In the genomic region with DNA sequence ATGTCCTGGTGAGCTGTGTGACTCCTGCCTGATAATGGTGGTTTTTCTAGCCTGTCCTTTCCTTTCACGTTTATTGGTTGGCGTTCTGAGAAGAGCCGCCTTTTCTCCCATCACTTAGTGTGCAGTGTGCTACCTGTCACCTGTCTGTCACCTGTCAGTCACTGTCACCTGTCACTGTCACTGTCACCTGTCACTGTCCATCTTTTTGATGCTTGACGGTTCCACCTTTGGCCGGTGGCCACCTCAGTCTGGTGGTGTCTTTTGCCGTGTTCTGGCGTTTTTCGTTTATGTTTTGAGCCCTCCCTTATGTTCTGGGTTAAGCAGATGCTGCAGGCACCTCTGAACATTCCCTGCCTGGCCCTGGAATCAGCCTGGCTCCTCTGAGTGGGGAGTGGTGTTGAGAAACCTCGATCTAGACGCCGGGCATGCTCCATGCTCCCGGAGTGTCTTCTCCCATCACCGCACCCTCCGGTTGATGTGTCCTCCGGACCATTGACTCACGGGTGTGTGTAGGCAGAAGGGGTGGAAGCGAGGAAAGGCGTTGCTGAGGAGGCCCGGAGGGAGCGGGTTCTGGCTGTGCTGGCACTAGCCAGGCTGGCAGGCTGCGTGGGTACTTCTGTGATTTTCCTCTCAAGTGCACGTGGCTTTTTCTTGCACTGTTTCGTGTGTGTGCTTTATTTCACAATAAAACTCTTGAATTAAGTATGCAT, we compare ENCODE assay signal across 11 cellular contexts. TPM values are rescaled to one million over a fixed set of nuclear protein-coding genes. Genes with fewer than 3 reads are reported as not detected.
DNase-seq lines count a peak whose midpoint lies in the region; ATAC-seq and TF ChIP-seq lines count a peak whose summit lies in the region.
"Had no signal": no experiment of that assay in that cellular context is flagged by ENCODE, and none has a peak within 500 bp of the region (broad histone marks: within the 10 kb centered on the region; RNA-seq: fewer than 3 reads in every experiment).

No MANE protein-coding gene starts in this region.

- H3K4me3 ChIP-seq in PC-3 (ENCODE audit: low read length) (no peak overlapping the region), mammary epithelial cell (replicated peaks in 1 of 3; ENCODE audit: insufficient read depth in 1 of 3, low read depth in 2 of 3, low read length in 3 of 3) (no peak overlapping the region), right atrium auricular region (no peak overlapping the region), vagina (no peak overlapping the region), Caco-2 (ENCODE audit: low read depth, low read length) (no peak overlapping the region)
- H3K4me3 ChIP-seq: BLaER1 treated with 17β-estradiol and CSF1 and Interleukin-3, amounts not matched to agents 10 nM and 100 nM; esophagus squamous epithelium had no signal

- H4K20me1 ChIP-seq in PC-3 (ENCODE audit: low read length) (no peaks in the 10 kb centered on the region), mammary epithelial cell (ENCODE audit: insufficient read depth, low read length) (peaks cover 2% of the 10 kb centered on the region)

- no peaks in the 10 kb centered on the region for H3K79me2 ChIP-seq in PC-3 (ENCODE audit: low read length)
- H3K79me2 ChIP-seq in mammary epithelial cell (ENCODE audit: insufficient read depth, low read length): no peaks in the 10 kb centered on the region

- no peak overlapping the region for H3K4me3 Mint-ChIP-seq in Caco-2 (ENCODE audit: unreplicated experiment)

- intact Hi-C loops in PC-3 (cut with micrococcal nuclease) (loop anchor here (2.0 kb wide), 1 partner anchor 37 kb away; the partner anchor contains the start of gene ING5), mammary epithelial cell (cut with micrococcal nuclease) (loop anchor here (1.0 kb wide), 1 partner anchor 212 kb away; no protein-coding TSS in a partner anchor), vagina (cut with DNase I) (no loop called here), Caco-2 (cut with micrococcal nuclease; ENCODE audit: unreplicated experiment) (loop anchor here (10.0 kb wide), 1 partner anchor 209 kb away; no protein-coding TSS in a partner anchor)

- peak overlapping the region; percentile 69 for H3K27ac ChIP-seq in PC-3 (ENCODE audit: low read length)
- peak overlapping the region; percentile 46 for H3K27ac ChIP-seq in mammary epithelial cell (ENCODE audit: insufficient read depth, low read depth, low read length)
- H3K27ac ChIP-seq in right atrium auricular region: no peak overlapping the region
- H3K27ac ChIP-seq in vagina: no peak overlapping the region

- H3K9ac ChIP-seq in PC-3 (ENCODE audit: low read length) (0 out of 2 replicates have a peak overlapping the region, but pooled peaks have one; percentile 36), mammary epithelial cell (ENCODE audit: insufficient read depth, low read length) (no peak overlapping the region)

- no peaks in the 10 kb centered on the region for H3K9me2 ChIP-seq in PC-3 (replicated peaks; ENCODE audit: low read length)

- H3K36me3 ChIP-seq in PC-3 (ENCODE audit: low read depth, low read length): peaks cover 8% of the 10 kb centered on the region; the same call in 1 of the 2 replicates
- peaks cover 5% of the 10 kb centered on the region for H3K36me3 ChIP-seq in mammary epithelial cell (ENCODE audit: insufficient read depth, low read length)
- H3K36me3 ChIP-seq in right atrium auricular region: peaks cover 60% of the 10 kb centered on the region
- peaks cover 0 to 41% of the 10 kb centered on the region in 2 donors for H3K36me3 ChIP-seq in vagina
- no peaks in the 10 kb centered on the region; the same call in 1 of the 2 replicates for H3K36me3 ChIP-seq in Caco-2 (ENCODE audit: control insufficient read depth, insufficient read depth, low read length)

- no peaks in the 10 kb centered on the region for H3F3A ChIP-seq in PC-3 (ENCODE audit: low read length, unreplicated experiment)

- H2AFZ ChIP-seq in PC-3 (ENCODE audit: low read length) (no peak overlapping the region), mammary epithelial cell (ENCODE audit: low read depth, low read length) (no peak overlapping the region)

- peak; percentile 57 for DNase-seq in Ammon's horn (ENCODE audit: low spot score)
- no peak for DNase-seq in PC-3
- no peak for DNase-seq in mammary epithelial cell
- peak; percentile 37 for DNase-seq in middle frontal gyrus (ENCODE audit: extremely low spot score, low spot score)
- no peak for DNase-seq in right atrium auricular region (ENCODE audit: low spot score)
- DNase-seq in NCI-H2081 treated with DMSO at 0.1 percent for 48 hours (lab: John Stamatoyannopoulos, UW): no peak
- DNase-seq in vagina (ENCODE audit: extremely low spot score in 2 of 2): no peak
- no peak for DNase-seq in Caco-2
- DNase-seq: esophagus squamous epithelium, NCI-H2171 treated with DMSO at 0.1 percent for 48 hours had no signal

- no peak for TF ChIP-seq POLR2A in vagina (IDR thresholded peaks at IDR 0.05)

- no peaks in the 10 kb centered on the region for H3K27me3 Mint-ChIP-seq in Caco-2 (ENCODE audit: insufficient read depth, unreplicated experiment)

- H3K4me1 ChIP-seq in PC-3 (ENCODE audit: insufficient read depth, low read length): peaks cover 16% of the 10 kb centered on the region
- H3K4me1 ChIP-seq in mammary epithelial cell (ENCODE audit: insufficient read depth, low read length): peaks cover 12% of the 10 kb centered on the region
- H3K4me1 ChIP-seq in right atrium auricular region: no peaks in the 10 kb centered on the region
- no peaks in the 10 kb centered on the region for H3K4me1 ChIP-seq in vagina
- H3K4me1 ChIP-seq in Caco-2: no peaks in the 10 kb centered on the region

- in situ Hi-C loops in mammary epithelial cell (cut with MboI; ENCODE audit: low sequenced_read_pairs in 2 of 2): no loop called here

- ATAC-seq in PC-3: no peak

- H3K4me2 ChIP-seq in PC-3 (ENCODE audit: low read length) (no peak overlapping the region), mammary epithelial cell (ENCODE audit: insufficient read depth, low read depth, low read length) (no peak overlapping the region)

- WGBS in mammary epithelial cell (ENCODE audit: low coverage, missing lambda C conversion rate): 94% methylated on average over 17 of the region's 23 CpGs

- dilution Hi-C loops in mammary epithelial cell (cut with HindIII; ENCODE audit: low sequenced_read_pairs): no loop called here

- H3K27me3 ChIP-seq in PC-3 (ENCODE audit: low read length): no peaks in the 10 kb centered on the region
- H3K27me3 ChIP-seq in mammary epithelial cell (ENCODE audit: insufficient read depth, low read length): no peaks in the 10 kb centered on the region
- no peaks in the 10 kb centered on the region for H3K27me3 ChIP-seq in right atrium auricular region
- H3K27me3 ChIP-seq in vagina: no peaks in the 10 kb centered on the region
- no peaks in the 10 kb centered on the region for H3K27me3 ChIP-seq in Caco-2 (replicated peaks; ENCODE audit: control insufficient read depth, insufficient read depth, low read length)
- H3K27me3 ChIP-seq: BLaER1 treated with 17β-estradiol and CSF1 and Interleukin-3, amounts not matched to agents 10 nM and 100 nM; esophagus squamous epithelium had no signal

- CTCF ChIA-PET in PC-3 (lab: Charles Lee) (no interaction called here), mammary epithelial cell (lab: Charles Lee; ENCODE audit: low non-redundant PET) (interaction anchor here (0.7 kb wide), 1 partner anchor 27 kb away, joined by 3 read pairs; no protein-coding TSS in a partner anchor), Caco-2 (lab: Charles Lee) (no interaction called here)

- BruUV-seq in PC-3 (replicated peaks; lab: Mats Ljungman, UMichigan) (no TSS peak), mammary epithelial cell (replicated peaks; lab: Mats Ljungman, UMichigan) (no TSS peak), Caco-2 (replicated peaks; lab: Mats Ljungman, UMichigan) (no TSS peak)

- no peak overlapping the region for H3K27ac Mint-ChIP-seq in Caco-2 (ENCODE audit: unreplicated experiment)

- POLR2A ChIA-PET in PC-3 (lab: Charles Lee; ENCODE audit: unreplicated experiment) (no interaction called here), Caco-2 (lab: Charles Lee) (no interaction called here)

- H3K4me1 Mint-ChIP-seq in Caco-2 (ENCODE audit: low read depth, unreplicated experiment): peaks cover 6% of the 10 kb centered on the region

- no peaks in the 10 kb centered on the region for H3K9me3 Mint-ChIP-seq in Caco-2 (ENCODE audit: unreplicated experiment)

- no peaks in the 10 kb centered on the region for H3K9me3 ChIP-seq in PC-3 (ENCODE audit: low read length)
- H3K9me3 ChIP-seq in mammary epithelial cell (replicated peaks; ENCODE audit: insufficient read depth, low read length): no peaks in the 10 kb centered on the region
- no peaks in the 10 kb centered on the region for H3K9me3 ChIP-seq in right atrium auricular region
- no peaks in the 10 kb centered on the region for H3K9me3 ChIP-seq in vagina
- no peaks in the 10 kb centered on the region for H3K9me3 ChIP-seq in Caco-2
- H3K9me3 ChIP-seq: BLaER1 treated with 17β-estradiol and CSF1 and Interleukin-3, amounts not matched to agents 10 nM and 100 nM; esophagus squamous epithelium had no signal

- no peak for TF ChIP-seq CTCF in PC-3 (conservative IDR thresholded peaks at IDR 0.05; ENCODE audit: low read depth, low read length)
- TF ChIP-seq CTCF in mammary epithelial cell (conservative IDR thresholded peaks at IDR 0.05 in 1 of 2, IDR thresholded peaks at IDR 0.05 in 1 of 2; ENCODE audit: extremely low read depth in 1 of 2, insufficient read depth in 1 of 2, low read depth in 1 of 2, low read length in 2 of 2): peak in 1 of 2 donors; percentile 0
- no peak for TF ChIP-seq CTCF in right atrium auricular region (IDR thresholded peaks at IDR 0.05)
- no peak for TF ChIP-seq CTCF in vagina (IDR thresholded peaks at IDR 0.05)
- TF ChIP-seq CTCF in Caco-2 (IDR thresholded peaks at IDR 0.05; ENCODE audit: insufficient read depth in 1 of 2, low read depth in 1 of 2, low read length in 1 of 2, severe bottlenecking in 1 of 2, unreplicated experiment in 1 of 2): no peak

- peaks cover 45% of the 10 kb centered on the region for H3K36me3 Mint-ChIP-seq in Caco-2 (ENCODE audit: insufficient read depth, unreplicated experiment)

RNA-seq across cellular contexts. Expression of gene DTYMK, which starts 20.7 kb away (rescaled TPM):
- total RNA-seq in PC-3 (2014; rRNA removed) (130 and 155 TPM in 2 replicates), mammary epithelial cell (10 to 100 TPM; 10.5 to 49.3 TPM), right atrium auricular region (1 to 10 TPM; 6.4 to 6.6 TPM), vagina (14.7 TPM), Caco-2 (2022) (65.1 and 68.4 TPM in 2 replicates)
- polyA plus RNA-seq in mammary epithelial cell: 52.8 TPM
- 23.0 TPM for polyA minus RNA-seq in mammary epithelial cell

RNA-seq across cellular contexts. Expression of gene ATG4B, which starts 28.4 kb away (rescaled TPM):
- 83.0 and 88.6 TPM in 2 replicates for total RNA-seq in PC-3 (2014; rRNA removed)
- total RNA-seq in mammary epithelial cell: 10 to 100 TPM; 70.3 to 81.0 TPM
- 97.2 TPM for polyA plus RNA-seq in mammary epithelial cell
- polyA minus RNA-seq in mammary epithelial cell: 75.8 TPM
- 10 to 100 TPM; 47.8 to 53.0 TPM for total RNA-seq in right atrium auricular region
- total RNA-seq in vagina: 104 TPM
- total RNA-seq in Caco-2 (2022): 94.5 and 101 TPM in 2 replicates

RNA-seq across cellular contexts. Expression of gene THAP4, which starts 28.9 kb away (rescaled TPM):
- total RNA-seq in PC-3 (2014; rRNA removed): 75.1 and 102 TPM in 2 replicates
- 10 to 100 TPM; 35.8 to 61.1 TPM for total RNA-seq in mammary epithelial cell
- 47.5 TPM for polyA plus RNA-seq in mammary epithelial cell
- 28.6 TPM for polyA minus RNA-seq in mammary epithelial cell
- 10 to 100 TPM; 76.8 to 94.7 TPM for total RNA-seq in right atrium auricular region
- total RNA-seq in vagina: 44.4 TPM
- total RNA-seq in Caco-2 (2022): 34.7 and 37.2 TPM in 2 replicates

RNA-seq across cellular contexts. Expression of gene ING5, which starts 36.0 kb away (rescaled TPM):
- total RNA-seq in PC-3 (2014; rRNA removed) (30.2 and 32.1 TPM in 2 replicates), mammary epithelial cell (10 to 100 TPM in 1 of 2 donors, 1 to 10 TPM in 1; 9.8 to 27.0 TPM), right atrium auricular region (10 to 100 TPM; 21.9 to 32.7 TPM), vagina (41.5 TPM), Caco-2 (2022) (28.6 and 32.2 TPM in 2 replicates)
- polyA plus RNA-seq in mammary epithelial cell: 18.4 TPM
- polyA minus RNA-seq in mammary epithelial cell: 88.9 TPM

Comparison
In these comparisons a context has a peak if more than half of its experiments do, and no peak if none do; other contexts are left out.
1. DNase-seq: peak in Ammon's horn (single experiment) and middle frontal gyrus (single experiment); none in PC-3 (single experiment), mammary epithelial cell (single experiment), right atrium auricular region (single experiment), NCI-H2081 treated with DMSO at 0.1 percent for 48 hours (single experiment), vagina (0 of 2) and Caco-2 (0 of 2).
2. H3K27ac ChIP-seq: peak in PC-3 (single experiment) and mammary epithelial cell (single experiment); none in right atrium auricular region (0 of 2) and vagina (single experiment).